ENCODE assay signal across 8 cellular contexts in genomic region chr16:31142109-31143035, GRCh38. TPM values are rescaled to one million over a fixed set of nuclear protein-coding genes. Genes with fewer than 3 reads are reported as not detected.
DNase-seq lines count a peak whose midpoint lies in the region; ATAC-seq and TF ChIP-seq lines count a peak whose summit lies in the region.

No MANE protein-coding gene starts in this region.

- H3K27me3 ChIP-seq in BLaER1 (no peaks in the 10 kb centered on the region), colonic mucosa (no peaks in the 10 kb centered on the region)

- H3K4me1 ChIP-seq in BLaER1: peaks cover 38% of the 10 kb centered on the region
- peaks cover 23% of the 10 kb centered on the region for H3K4me1 ChIP-seq in colonic mucosa

- intact Hi-C loops in colonic mucosa (cut with DNase I): loop anchor here (10.0 kb wide), 1 partner anchor 158 kb away; the partner anchor contains the start of gene HSD3B7

- TF ChIP-seq CTCF in colonic mucosa (IDR thresholded peaks at IDR 0.05): peak; percentile 90

- peak overlapping the region; percentile 89 for H3K4me2 ChIP-seq in BLaER1

- H4K20me1 ChIP-seq in BLaER1: no peaks in the 10 kb centered on the region

- H3K9me3 ChIP-seq in BLaER1 (no peaks in the 10 kb centered on the region), colonic mucosa (no peaks in the 10 kb centered on the region)

- H3K36me3 ChIP-seq in BLaER1 (no peaks in the 10 kb centered on the region), colonic mucosa (no peaks in the 10 kb centered on the region)

- peak overlapping the region; percentile 64 for H3K4me3 ChIP-seq in BLaER1
- peak overlapping the region; percentile 40 for H3K4me3 ChIP-seq in colonic mucosa

- ATAC-seq in GM19324 (IDR thresholded peaks at IDR 0.05; ENCODE audit: low FRiP score, unreplicated experiment): peak; percentile 92
- peak; percentile 86 for ATAC-seq in HG03460 (IDR thresholded peaks at IDR 0.05; ENCODE audit: unreplicated experiment)

- H3K27ac ChIP-seq in BLaER1 (peak overlapping the region; percentile 85), colonic mucosa (peak overlapping the region; percentile 91)

- DNase-seq in NCI-H524 (lab: John Stamatoyannopoulos, UW) (peak; percentile 99), colonic mucosa (peak; percentile 100), left kidney (ENCODE audit: low read depth, low spot score) (peak; percentile 100)
- DNase-seq in activated CD4-positive, alpha-beta T cell treated with anti-CD3 and anti-CD28 coated beads for 4 hours: peak; percentile 96 to 97
- DNase-seq in stimulated activated CD4-positive, alpha-beta T cell treated with anti-CD3 and anti-CD28 coated beads, Interleukin-1b, Interleukin-23, amount 100 ng/mL, for 48 hours: peak; percentile 99

- H3K9ac ChIP-seq in BLaER1 (peak overlapping the region; percentile 80), colonic mucosa (ENCODE audit: low read depth in 2 of 2, low read length in 2 of 2) (peak overlapping the region; percentile 72 to 74)

RNA-seq across cellular contexts. Expression of gene PRSS8, which starts 6.8 kb away (rescaled TPM):
- 100 to 1,000 TPM; 337 to 347 TPM for total RNA-seq in colonic mucosa

RNA-seq across cellular contexts. Expression of gene PRSS36, which starts 7.5 kb away (rescaled TPM):
- total RNA-seq in colonic mucosa: 1 to 10 TPM; 3.6 to 6.4 TPM

RNA-seq across cellular contexts. Expression of gene KAT8, which starts 24.9 kb away (rescaled TPM):
- total RNA-seq in colonic mucosa: 10 to 100 TPM; 42.2 to 69.5 TPM

RNA-seq across cellular contexts. Expression of gene BCKDK, which starts 34.2 kb away (rescaled TPM):
- 10 to 100 TPM; 41.3 to 43.4 TPM for total RNA-seq in colonic mucosa

RNA-seq across cellular contexts. Expression of gene FUS, which starts 37.6 kb away (rescaled TPM):
- total RNA-seq in colonic mucosa: 100 to 1,000 TPM; 134 to 252 TPM

Comparison
In these comparisons a context has a peak if more than half of its experiments do, and no peak if none do; other contexts are left out.
1. Peak in every context shown above with its lines: DNase-seq, ATAC-seq, H3K4me3 ChIP-seq and H3K27ac ChIP-seq.